In the genomic region with DNA sequence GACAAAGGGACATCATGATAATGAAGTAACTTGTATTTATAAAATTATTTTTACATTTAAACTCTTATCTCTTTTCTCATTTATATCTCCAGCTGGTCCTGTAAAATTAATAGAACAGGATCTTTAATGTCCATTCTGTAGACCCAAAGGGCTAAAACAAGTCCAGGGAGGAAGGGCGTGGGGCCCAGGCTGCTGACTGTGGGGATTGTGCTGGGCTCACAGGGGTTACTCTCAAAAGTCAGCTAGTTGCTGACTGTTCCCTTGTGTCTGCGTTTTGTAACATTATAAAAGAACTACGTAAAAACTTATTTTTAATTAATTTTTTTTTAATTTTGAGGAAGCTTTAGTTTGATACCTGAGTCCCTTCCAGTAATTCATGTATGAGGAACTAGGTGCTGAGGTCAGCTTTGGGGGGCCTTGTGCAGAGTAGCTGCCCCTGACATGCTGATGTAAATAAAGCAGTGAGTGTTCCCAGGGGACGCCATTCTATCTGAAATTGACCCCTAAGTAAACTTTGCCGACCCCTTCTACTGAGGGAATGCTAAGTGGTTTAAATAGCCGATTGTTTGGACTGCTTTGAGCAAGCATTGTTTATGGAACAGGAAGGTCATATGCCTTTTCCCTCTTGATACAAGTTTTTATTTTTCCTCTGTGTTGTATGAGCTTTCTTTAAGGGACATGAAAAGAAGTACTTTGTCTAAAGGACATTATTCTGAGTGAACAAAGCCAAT, we compare ENCODE assay signal across 1 cellular context.
TF ChIP-seq lines count a peak whose summit lies in the region.

No MANE protein-coding gene starts in this region.

TF ChIP-seq in HepG2, 621 proteins besides CTCF, POLR2A, EP300 and RAD21 (continued from another document and continues in another):
- TF ChIP-seq, protein P1, sequence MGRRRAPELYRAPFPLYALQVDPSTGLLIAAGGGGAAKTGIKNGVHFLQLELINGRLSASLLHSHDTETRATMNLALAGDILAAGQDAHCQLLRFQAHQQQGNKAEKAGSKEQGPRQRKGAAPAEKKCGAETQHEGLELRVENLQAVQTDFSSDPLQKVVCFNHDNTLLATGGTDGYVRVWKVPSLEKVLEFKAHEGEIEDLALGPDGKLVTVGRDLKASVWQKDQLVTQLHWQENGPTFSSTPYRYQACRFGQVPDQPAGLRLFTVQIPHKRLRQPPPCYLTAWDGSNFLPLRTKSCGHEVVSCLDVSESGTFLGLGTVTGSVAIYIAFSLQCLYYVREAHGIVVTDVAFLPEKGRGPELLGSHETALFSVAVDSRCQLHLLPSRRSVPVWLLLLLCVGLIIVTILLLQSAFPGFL (CRISPR knock-in tag; IDR thresholded peaks at IDR 0.05) = no peak
- no peak for TF ChIP-seq SIN3B (IDR thresholded peaks at IDR 0.05; ENCODE audit: low read length)
- TF ChIP-seq ZBTB7A (CRISPR knock-in tag; IDR thresholded peaks at IDR 0.05) = peak; percentile 71
- no peak for TF ChIP-seq THAP11 (CRISPR knock-in tag; IDR thresholded peaks at IDR 0.05)
- TF ChIP-seq JUNB (CRISPR knock-in tag; IDR thresholded peaks at IDR 0.05; ENCODE audit: borderline replicate concordance) = no peak
- peak; percentile 25; the same call in 1 of the 2 replicates for TF ChIP-seq MIXL1 (CRISPR knock-in tag; IDR thresholded peaks at IDR 0.05)
- no peak for TF ChIP-seq ZNF234 (CRISPR knock-in tag; conservative IDR thresholded peaks at IDR 0.05)
- TF ChIP-seq TBP (CRISPR knock-in tag; IDR thresholded peaks at IDR 0.05) = no peak
- TF ChIP-seq FOXJ3 (CRISPR knock-in tag; IDR thresholded peaks at IDR 0.05; ENCODE audit: borderline replicate concordance) = peak; percentile 86; the same call in 1 of the 2 replicates
- TF ChIP-seq, protein P2, sequence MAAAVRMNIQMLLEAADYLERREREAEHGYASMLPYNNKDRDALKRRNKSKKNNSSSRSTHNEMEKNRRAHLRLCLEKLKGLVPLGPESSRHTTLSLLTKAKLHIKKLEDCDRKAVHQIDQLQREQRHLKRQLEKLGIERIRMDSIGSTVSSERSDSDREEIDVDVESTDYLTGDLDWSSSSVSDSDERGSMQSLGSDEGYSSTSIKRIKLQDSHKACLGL (CRISPR knock-in tag; IDR thresholded peaks at IDR 0.05) = no peak
- TF ChIP-seq SOX5 (CRISPR knock-in tag; IDR thresholded peaks at IDR 0.05; ENCODE audit: borderline replicate concordance) = peak; percentile 95
- 0 out of 2 replicates have a peak, but pooled peaks have one; percentile 41 for TF ChIP-seq SATB2 (CRISPR knock-in tag; IDR thresholded peaks at IDR 0.05)
- TF ChIP-seq HMG20A (CRISPR knock-in tag; IDR thresholded peaks at IDR 0.05; ENCODE audit: borderline replicate concordance) = peak; percentile 71; the same call in 1 of the 2 replicates
- no peak for TF ChIP-seq BRD4 (CRISPR knock-in tag; IDR thresholded peaks at IDR 0.05)
- 0 out of 2 replicates have a peak, but pooled peaks have one; percentile 25 for TF ChIP-seq ZBTB20 (CRISPR knock-in tag; IDR thresholded peaks at IDR 0.05; ENCODE audit: borderline replicate concordance, low read depth)
- peak; percentile 30; the same call in 1 of the 2 replicates for TF ChIP-seq SIX4 (CRISPR knock-in tag; IDR thresholded peaks at IDR 0.05)
- TF ChIP-seq, protein P3, sequence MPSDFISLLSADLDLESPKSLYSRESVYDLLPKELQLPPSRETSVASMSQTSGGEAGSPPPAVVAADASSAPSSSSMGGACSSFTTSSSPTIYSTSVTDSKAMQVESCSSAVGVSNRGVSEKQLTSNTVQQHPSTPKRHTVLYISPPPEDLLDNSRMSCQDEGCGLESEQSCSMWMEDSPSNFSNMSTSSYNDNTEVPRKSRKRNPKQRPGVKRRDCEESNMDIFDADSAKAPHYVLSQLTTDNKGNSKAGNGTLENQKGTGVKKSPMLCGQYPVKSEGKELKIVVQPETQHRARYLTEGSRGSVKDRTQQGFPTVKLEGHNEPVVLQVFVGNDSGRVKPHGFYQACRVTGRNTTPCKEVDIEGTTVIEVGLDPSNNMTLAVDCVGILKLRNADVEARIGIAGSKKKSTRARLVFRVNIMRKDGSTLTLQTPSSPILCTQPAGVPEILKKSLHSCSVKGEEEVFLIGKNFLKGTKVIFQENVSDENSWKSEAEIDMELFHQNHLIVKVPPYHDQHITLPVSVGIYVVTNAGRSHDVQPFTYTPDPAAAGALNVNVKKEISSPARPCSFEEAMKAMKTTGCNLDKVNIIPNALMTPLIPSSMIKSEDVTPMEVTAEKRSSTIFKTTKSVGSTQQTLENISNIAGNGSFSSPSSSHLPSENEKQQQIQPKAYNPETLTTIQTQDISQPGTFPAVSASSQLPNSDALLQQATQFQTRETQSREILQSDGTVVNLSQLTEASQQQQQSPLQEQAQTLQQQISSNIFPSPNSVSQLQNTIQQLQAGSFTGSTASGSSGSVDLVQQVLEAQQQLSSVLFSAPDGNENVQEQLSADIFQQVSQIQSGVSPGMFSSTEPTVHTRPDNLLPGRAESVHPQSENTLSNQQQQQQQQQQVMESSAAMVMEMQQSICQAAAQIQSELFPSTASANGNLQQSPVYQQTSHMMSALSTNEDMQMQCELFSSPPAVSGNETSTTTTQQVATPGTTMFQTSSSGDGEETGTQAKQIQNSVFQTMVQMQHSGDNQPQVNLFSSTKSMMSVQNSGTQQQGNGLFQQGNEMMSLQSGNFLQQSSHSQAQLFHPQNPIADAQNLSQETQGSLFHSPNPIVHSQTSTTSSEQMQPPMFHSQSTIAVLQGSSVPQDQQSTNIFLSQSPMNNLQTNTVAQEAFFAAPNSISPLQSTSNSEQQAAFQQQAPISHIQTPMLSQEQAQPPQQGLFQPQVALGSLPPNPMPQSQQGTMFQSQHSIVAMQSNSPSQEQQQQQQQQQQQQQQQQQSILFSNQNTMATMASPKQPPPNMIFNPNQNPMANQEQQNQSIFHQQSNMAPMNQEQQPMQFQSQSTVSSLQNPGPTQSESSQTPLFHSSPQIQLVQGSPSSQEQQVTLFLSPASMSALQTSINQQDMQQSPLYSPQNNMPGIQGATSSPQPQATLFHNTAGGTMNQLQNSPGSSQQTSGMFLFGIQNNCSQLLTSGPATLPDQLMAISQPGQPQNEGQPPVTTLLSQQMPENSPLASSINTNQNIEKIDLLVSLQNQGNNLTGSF (CRISPR knock-in tag; IDR thresholded peaks at IDR 0.05) = no peak
- TF ChIP-seq ZNF546 (CRISPR knock-in tag; conservative IDR thresholded peaks at IDR 0.05) = no peak
- 0 out of 2 replicates have a peak, but pooled peaks have one; percentile 21 for TF ChIP-seq SIX1 (CRISPR knock-in tag; IDR thresholded peaks at IDR 0.05; ENCODE audit: borderline replicate concordance)
- no peak for TF ChIP-seq MATR3 (CRISPR knock-in tag; IDR thresholded peaks at IDR 0.05)
- TF ChIP-seq DMAP1 (CRISPR knock-in tag; IDR thresholded peaks at IDR 0.05) = no peak
- TF ChIP-seq RARA (CRISPR knock-in tag; IDR thresholded peaks at IDR 0.05) = peak; percentile 76
- TF ChIP-seq, protein P4, sequence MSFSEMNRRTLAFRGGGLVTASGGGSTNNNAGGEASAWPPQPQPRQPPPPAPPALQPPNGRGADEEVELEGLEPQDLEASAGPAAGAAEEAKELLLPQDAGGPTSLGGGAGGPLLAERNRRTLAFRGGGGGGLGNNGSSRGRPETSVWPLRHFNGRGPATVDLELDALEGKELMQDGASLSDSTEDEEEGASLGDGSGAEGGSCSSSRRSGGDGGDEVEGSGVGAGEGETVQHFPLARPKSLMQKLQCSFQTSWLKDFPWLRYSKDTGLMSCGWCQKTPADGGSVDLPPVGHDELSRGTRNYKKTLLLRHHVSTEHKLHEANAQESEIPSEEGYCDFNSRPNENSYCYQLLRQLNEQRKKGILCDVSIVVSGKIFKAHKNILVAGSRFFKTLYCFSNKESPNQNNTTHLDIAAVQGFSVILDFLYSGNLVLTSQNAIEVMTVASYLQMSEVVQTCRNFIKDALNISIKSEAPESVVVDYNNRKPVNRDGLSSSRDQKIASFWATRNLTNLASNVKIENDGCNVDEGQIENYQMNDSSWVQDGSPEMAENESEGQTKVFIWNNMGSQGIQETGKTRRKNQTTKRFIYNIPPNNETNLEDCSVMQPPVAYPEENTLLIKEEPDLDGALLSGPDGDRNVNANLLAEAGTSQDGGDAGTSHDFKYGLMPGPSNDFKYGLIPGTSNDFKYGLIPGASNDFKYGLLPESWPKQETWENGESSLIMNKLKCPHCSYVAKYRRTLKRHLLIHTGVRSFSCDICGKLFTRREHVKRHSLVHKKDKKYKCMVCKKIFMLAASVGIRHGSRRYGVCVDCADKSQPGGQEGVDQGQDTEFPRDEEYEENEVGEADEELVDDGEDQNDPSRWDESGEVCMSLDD (CRISPR knock-in tag; IDR thresholded peaks at IDR 0.05; ENCODE audit: borderline replicate concordance) = peak; percentile 98
- peak; percentile 93 for TF ChIP-seq NR2F6 (IDR thresholded peaks at IDR 0.05)
- TF ChIP-seq NR2F6 (CRISPR knock-in tag; IDR thresholded peaks at IDR 0.05) = peak; percentile 93
- TF ChIP-seq SOX6 (IDR thresholded peaks at IDR 0.05) = no peak
- TF ChIP-seq SOX6 (CRISPR knock-in tag; IDR thresholded peaks at IDR 0.05) = peak; percentile 95
- TF ChIP-seq RFX5 (IDR thresholded peaks at IDR 0.05; ENCODE audit: low read depth, low read length) = no peak
- no peak for TF ChIP-seq ZNF431 (CRISPR knock-in tag; IDR thresholded peaks at IDR 0.05; ENCODE audit: borderline replicate concordance, low read depth)
- TF ChIP-seq ELF3 (CRISPR knock-in tag; IDR thresholded peaks at IDR 0.05) = peak; percentile 75
- TF ChIP-seq MED1 (CRISPR knock-in tag; IDR thresholded peaks at IDR 0.05) = peak; percentile 60; the same call in 1 of the 2 replicates
- peak; percentile 66; the same call in 1 of the 2 replicates for TF ChIP-seq ZNF614 (CRISPR knock-in tag; IDR thresholded peaks at IDR 0.05; ENCODE audit: borderline replicate concordance)
- TF ChIP-seq ZFP36 (IDR thresholded peaks at IDR 0.05; ENCODE audit: borderline replicate concordance, low read depth, low read length, partially characterized antibody) = no peak
- TF ChIP-seq POGZ (CRISPR knock-in tag; IDR thresholded peaks at IDR 0.05) = 0 out of 2 replicates have a peak, but pooled peaks have one; percentile 14
- peak; percentile 57; the same call in 1 of the 2 replicates for TF ChIP-seq HDAC2 (CRISPR knock-in tag; IDR thresholded peaks at IDR 0.05)
- no peak for TF ChIP-seq ZNF607 (CRISPR knock-in tag; IDR thresholded peaks at IDR 0.05; ENCODE audit: borderline replicate concordance)
- 0 out of 2 replicates have a peak, but pooled peaks have one; percentile 29 for TF ChIP-seq GATAD1 (CRISPR knock-in tag; IDR thresholded peaks at IDR 0.05)
- no peak for TF ChIP-seq ATF7 (IDR thresholded peaks at IDR 0.05)
- TF ChIP-seq ATF7 (CRISPR knock-in tag; IDR thresholded peaks at IDR 0.05) = no peak; the same call in 1 of the 2 replicates
- TF ChIP-seq NKX3-1 (CRISPR knock-in tag; IDR thresholded peaks at IDR 0.05) = no peak
- TF ChIP-seq ZNF577 (CRISPR knock-in tag; IDR thresholded peaks at IDR 0.05; ENCODE audit: borderline replicate concordance, low read depth) = no peak
- no peak for TF ChIP-seq ZNF274 (CRISPR knock-in tag; IDR thresholded peaks at IDR 0.05)
- TF ChIP-seq CC2D1A (CRISPR knock-in tag; IDR thresholded peaks at IDR 0.05) = no peak
- TF ChIP-seq KAT7 (CRISPR knock-in tag; IDR thresholded peaks at IDR 0.05; ENCODE audit: borderline replicate concordance) = no peak
- peak; percentile 47; the same call in 1 of the 2 replicates for TF ChIP-seq CREM (IDR thresholded peaks at IDR 0.05)
- TF ChIP-seq CREM (CRISPR knock-in tag; IDR thresholded peaks at IDR 0.05) = no peak
- no peak for TF ChIP-seq FOXM1 (CRISPR knock-in tag; IDR thresholded peaks at IDR 0.05)
- no peak for TF ChIP-seq PHF20 (CRISPR knock-in tag; IDR thresholded peaks at IDR 0.05)
- no peak for TF ChIP-seq NPAS2 (CRISPR knock-in tag; IDR thresholded peaks at IDR 0.05; ENCODE audit: borderline replicate concordance)
- no peak for TF ChIP-seq ZNF724P (CRISPR knock-in tag; IDR thresholded peaks at IDR 0.05; ENCODE audit: borderline replicate concordance)
- no peak for TF ChIP-seq JUN (CRISPR knock-in tag; IDR thresholded peaks at IDR 0.05)
- TF ChIP-seq SMAD3 (CRISPR knock-in tag; IDR thresholded peaks at IDR 0.05) = 0 out of 2 replicates have a peak, but pooled peaks have one; percentile 2
- TF ChIP-seq, protein P5, sequence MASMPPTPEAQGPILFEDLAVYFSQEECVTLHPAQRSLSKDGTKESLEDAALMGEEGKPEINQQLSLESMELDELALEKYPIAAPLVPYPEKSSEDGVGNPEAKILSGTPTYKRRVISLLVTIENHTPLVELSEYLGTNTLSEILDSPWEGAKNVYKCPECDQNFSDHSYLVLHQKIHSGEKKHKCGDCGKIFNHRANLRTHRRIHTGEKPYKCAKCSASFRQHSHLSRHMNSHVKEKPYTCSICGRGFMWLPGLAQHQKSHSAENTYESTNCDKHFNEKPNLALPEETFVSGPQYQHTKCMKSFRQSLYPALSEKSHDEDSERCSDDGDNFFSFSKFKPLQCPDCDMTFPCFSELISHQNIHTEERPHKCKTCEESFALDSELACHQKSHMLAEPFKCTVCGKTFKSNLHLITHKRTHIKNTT (CRISPR knock-in tag; IDR thresholded peaks at IDR 0.05) = no peak
